ENCODE assay signal across 1 cellular context in the genomic region with DNA sequence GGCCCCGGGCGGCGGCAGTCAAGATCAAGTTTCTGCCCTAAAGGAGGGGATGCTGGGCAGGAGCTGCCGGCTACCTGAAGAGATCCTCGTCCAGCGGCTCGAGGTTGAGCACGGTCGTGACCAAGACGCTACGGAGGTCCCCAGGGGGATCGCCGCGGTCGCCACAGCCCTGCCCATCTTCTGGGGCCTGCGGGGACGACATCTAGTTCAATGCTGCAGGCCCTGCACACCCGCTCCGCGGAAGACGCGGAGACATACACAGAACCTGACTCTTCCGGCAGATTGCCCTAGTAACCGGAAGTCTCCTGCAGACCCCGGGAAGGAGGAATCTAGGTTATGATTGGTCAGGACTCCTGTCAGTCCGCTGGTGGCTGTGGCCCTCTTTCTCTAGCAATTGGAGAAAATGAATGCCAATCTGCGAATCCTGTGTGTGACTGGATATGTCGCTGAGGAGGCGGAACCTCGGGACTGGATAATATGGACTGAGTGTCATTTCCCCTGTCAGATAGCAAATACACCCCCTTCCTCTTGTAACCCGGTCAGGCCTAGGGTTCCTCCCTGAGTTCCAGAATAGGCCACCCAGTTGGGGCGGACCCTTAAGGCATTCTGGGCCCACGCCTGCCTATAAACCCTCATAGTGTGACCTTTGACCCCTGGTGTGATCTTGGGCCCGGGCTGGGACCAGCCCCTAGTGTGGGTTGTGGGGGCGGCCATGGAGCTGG.
TF ChIP-seq lines count a peak whose summit lies in the region.

A gene (minus strand): TSS at position 279 of the 722 bp plus-strand sequence. CDS start 77 bp downstream, at position 202.
A gene (plus strand): TSS at position 501 of the 722 bp plus-strand sequence. CDS start 212 bp downstream, at position 713.

TF ChIP-seq in GM12878, 131 proteins besides CTCF, POLR2A, EP300 and RAD21 (continued from another document):
- no peak for TF ChIP-seq SUPT20H (IDR thresholded peaks at IDR 0.05; ENCODE audit: borderline replicate concordance, control insufficient read depth, low read depth, low read length)
- peak; percentile 62; the same call in 1 of the 2 replicates for TF ChIP-seq TCF12 (IDR thresholded peaks at IDR 0.05; ENCODE audit: low read depth, low read length)
- no peak for TF ChIP-seq HDAC2 (IDR thresholded peaks at IDR 0.05)
- peak; percentile 97 for TF ChIP-seq FOS (IDR thresholded peaks at IDR 0.05; ENCODE audit: borderline replicate concordance, extremely low read depth, insufficient read length)
- TF ChIP-seq, protein P1, sequence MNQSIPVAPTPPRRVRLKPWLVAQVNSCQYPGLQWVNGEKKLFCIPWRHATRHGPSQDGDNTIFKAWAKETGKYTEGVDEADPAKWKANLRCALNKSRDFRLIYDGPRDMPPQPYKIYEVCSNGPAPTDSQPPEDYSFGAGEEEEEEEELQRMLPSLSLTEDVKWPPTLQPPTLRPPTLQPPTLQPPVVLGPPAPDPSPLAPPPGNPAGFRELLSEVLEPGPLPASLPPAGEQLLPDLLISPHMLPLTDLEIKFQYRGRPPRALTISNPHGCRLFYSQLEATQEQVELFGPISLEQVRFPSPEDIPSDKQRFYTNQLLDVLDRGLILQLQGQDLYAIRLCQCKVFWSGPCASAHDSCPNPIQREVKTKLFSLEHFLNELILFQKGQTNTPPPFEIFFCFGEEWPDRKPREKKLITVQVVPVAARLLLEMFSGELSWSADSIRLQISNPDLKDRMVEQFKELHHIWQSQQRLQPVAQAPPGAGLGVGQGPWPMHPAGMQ (IDR thresholded peaks at IDR 0.05; ENCODE audit: borderline replicate concordance) = no peak
- TF ChIP-seq, protein P2, sequence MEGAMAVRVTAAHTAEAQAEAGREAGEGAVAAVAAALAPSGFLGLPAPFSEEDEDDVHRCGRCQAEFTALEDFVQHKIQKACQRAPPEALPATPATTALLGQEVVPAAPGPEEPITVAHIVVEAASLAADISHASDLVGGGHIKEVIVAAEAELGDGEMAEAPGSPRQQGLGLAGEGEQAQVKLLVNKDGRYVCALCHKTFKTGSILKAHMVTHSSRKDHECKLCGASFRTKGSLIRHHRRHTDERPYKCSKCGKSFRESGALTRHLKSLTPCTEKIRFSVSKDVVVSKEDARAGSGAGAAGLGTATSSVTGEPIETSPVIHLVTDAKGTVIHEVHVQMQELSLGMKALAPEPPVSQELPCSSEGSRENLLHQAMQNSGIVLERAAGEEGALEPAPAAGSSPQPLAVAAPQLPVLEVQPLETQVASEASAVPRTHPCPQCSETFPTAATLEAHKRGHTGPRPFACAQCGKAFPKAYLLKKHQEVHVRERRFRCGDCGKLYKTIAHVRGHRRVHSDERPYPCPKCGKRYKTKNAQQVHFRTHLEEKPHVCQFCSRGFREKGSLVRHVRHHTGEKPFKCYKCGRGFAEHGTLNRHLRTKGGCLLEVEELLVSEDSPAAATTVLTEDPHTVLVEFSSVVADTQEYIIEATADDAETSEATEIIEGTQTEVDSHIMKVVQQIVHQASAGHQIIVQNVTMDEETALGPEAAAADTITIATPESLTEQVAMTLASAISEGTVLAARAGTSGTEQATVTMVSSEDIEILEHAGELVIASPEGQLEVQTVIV (IDR thresholded peaks at IDR 0.05; ENCODE audit: borderline replicate concordance, partially characterized antibody) = peak; percentile 92
- TF ChIP-seq, protein P3, sequence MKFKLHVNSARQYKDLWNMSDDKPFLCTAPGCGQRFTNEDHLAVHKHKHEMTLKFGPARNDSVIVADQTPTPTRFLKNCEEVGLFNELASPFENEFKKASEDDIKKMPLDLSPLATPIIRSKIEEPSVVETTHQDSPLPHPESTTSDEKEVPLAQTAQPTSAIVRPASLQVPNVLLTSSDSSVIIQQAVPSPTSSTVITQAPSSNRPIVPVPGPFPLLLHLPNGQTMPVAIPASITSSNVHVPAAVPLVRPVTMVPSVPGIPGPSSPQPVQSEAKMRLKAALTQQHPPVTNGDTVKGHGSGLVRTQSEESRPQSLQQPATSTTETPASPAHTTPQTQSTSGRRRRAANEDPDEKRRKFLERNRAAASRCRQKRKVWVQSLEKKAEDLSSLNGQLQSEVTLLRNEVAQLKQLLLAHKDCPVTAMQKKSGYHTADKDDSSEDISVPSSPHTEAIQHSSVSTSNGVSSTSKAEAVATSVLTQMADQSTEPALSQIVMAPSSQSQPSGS (IDR thresholded peaks at IDR 0.05; ENCODE audit: low read length) = no peak
- no peak for TF ChIP-seq ZNF24 (IDR thresholded peaks at IDR 0.05)
- TF ChIP-seq, protein P4, sequence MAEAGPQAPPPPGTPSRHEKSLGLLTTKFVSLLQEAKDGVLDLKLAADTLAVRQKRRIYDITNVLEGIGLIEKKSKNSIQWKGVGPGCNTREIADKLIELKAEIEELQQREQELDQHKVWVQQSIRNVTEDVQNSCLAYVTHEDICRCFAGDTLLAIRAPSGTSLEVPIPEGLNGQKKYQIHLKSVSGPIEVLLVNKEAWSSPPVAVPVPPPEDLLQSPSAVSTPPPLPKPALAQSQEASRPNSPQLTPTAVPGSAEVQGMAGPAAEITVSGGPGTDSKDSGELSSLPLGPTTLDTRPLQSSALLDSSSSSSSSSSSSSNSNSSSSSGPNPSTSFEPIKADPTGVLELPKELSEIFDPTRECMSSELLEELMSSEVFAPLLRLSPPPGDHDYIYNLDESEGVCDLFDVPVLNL (IDR thresholded peaks at IDR 0.05; ENCODE audit: low read depth, low read length) = peak; percentile 39; the same call in 1 of the 2 replicates
- no peak for TF ChIP-seq ZNF622 (IDR thresholded peaks at IDR 0.05)
- TF ChIP-seq NFIC (IDR thresholded peaks at IDR 0.05; ENCODE audit: low read depth, low read length) = no peak
- TF ChIP-seq, protein P5, sequence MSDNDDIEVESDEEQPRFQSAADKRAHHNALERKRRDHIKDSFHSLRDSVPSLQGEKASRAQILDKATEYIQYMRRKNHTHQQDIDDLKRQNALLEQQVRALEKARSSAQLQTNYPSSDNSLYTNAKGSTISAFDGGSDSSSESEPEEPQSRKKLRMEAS (IDR thresholded peaks at IDR 0.05; ENCODE audit: low read depth, low read length) = 0 out of 2 replicates have a peak, but pooled peaks have one; percentile 0
- no peak for TF ChIP-seq RBBP5 (conservative IDR thresholded peaks at IDR 0.05)
- peak; percentile 87; the same call in 1 of the 2 replicates for TF ChIP-seq PML (IDR thresholded peaks at IDR 0.05; ENCODE audit: low read length)
- no peak for TF ChIP-seq MEF2A (IDR thresholded peaks at IDR 0.05; ENCODE audit: insufficient read depth, low read depth, low read length)
- no peak for TF ChIP-seq MYC (IDR thresholded peaks at IDR 0.05; ENCODE audit: insufficient read depth, insufficient read length, insufficient replicate concordance, low read length, severe bottlenecking)
- TF ChIP-seq RFX5 (IDR thresholded peaks at IDR 0.05; ENCODE audit: low read depth, low read length) = no peak
- TF ChIP-seq HDAC6 (IDR thresholded peaks at IDR 0.05; ENCODE audit: unreplicated experiment) = no peak
- 0 out of 2 replicates have a peak, but pooled peaks have one; percentile 16 for TF ChIP-seq TBL1XR1 (IDR thresholded peaks at IDR 0.05; ENCODE audit: low read depth, low read length)
- TF ChIP-seq SMAD1 (IDR thresholded peaks at IDR 0.05; ENCODE audit: low read depth, partially characterized antibody) = peak; percentile 67
- no peak for TF ChIP-seq ZZZ3 (IDR thresholded peaks at IDR 0.05; ENCODE audit: control insufficient read depth, insufficient read length, low read depth)
- TF ChIP-seq, protein P6, sequence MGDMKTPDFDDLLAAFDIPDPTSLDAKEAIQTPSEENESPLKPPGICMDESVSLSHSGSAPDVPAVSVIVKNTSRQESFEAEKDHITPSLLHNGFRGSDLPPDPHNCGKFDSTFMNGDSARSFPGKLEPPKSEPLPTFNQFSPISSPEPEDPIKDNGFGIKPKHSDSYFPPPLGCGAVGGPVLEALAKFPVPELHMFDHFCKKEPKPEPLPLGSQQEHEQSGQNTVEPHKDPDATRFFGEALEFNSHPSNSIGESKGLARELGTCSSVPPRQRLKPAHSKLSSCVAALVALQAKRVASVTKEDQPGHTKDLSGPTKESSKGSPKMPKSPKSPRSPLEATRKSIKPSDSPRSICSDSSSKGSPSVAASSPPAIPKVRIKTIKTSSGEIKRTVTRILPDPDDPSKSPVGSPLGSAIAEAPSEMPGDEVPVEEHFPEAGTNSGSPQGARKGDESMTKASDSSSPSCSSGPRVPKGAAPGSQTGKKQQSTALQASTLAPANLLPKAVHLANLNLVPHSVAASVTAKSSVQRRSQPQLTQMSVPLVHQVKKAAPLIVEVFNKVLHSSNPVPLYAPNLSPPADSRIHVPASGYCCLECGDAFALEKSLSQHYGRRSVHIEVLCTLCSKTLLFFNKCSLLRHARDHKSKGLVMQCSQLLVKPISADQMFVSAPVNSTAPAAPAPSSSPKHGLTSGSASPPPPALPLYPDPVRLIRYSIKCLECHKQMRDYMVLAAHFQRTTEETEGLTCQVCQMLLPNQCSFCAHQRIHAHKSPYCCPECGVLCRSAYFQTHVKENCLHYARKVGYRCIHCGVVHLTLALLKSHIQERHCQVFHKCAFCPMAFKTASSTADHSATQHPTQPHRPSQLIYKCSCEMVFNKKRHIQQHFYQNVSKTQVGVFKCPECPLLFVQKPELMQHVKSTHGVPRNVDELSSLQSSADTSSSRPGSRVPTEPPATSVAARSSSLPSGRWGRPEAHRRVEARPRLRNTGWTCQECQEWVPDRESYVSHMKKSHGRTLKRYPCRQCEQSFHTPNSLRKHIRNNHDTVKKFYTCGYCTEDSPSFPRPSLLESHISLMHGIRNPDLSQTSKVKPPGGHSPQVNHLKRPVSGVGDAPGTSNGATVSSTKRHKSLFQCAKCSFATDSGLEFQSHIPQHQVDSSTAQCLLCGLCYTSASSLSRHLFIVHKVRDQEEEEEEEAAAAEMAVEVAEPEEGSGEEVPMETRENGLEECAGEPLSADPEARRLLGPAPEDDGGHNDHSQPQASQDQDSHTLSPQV (IDR thresholded peaks at IDR 0.05) = no peak
- TF ChIP-seq, protein P7, sequence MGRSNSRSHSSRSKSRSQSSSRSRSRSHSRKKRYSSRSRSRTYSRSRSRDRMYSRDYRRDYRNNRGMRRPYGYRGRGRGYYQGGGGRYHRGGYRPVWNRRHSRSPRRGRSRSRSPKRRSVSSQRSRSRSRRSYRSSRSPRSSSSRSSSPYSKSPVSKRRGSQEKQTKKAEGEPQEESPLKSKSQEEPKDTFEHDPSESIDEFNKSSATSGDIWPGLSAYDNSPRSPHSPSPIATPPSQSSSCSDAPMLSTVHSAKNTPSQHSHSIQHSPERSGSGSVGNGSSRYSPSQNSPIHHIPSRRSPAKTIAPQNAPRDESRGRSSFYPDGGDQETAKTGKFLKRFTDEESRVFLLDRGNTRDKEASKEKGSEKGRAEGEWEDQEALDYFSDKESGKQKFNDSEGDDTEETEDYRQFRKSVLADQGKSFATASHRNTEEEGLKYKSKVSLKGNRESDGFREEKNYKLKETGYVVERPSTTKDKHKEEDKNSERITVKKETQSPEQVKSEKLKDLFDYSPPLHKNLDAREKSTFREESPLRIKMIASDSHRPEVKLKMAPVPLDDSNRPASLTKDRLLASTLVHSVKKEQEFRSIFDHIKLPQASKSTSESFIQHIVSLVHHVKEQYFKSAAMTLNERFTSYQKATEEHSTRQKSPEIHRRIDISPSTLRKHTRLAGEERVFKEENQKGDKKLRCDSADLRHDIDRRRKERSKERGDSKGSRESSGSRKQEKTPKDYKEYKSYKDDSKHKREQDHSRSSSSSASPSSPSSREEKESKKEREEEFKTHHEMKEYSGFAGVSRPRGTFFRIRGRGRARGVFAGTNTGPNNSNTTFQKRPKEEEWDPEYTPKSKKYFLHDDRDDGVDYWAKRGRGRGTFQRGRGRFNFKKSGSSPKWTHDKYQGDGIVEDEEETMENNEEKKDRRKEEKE (IDR thresholded peaks at IDR 0.05) = no peak
- TF ChIP-seq NR2C2 (IDR thresholded peaks at IDR 0.05; ENCODE audit: borderline replicate concordance, control insufficient read depth, insufficient read length, low read depth) = peak; percentile 90
- no peak; the same call in 1 of the 2 replicates for TF ChIP-seq YY1 (IDR thresholded peaks at IDR 0.05; ENCODE audit: low read depth, low read length)
- TF ChIP-seq SUZ12 (IDR thresholded peaks at IDR 0.05; ENCODE audit: unreplicated experiment) = no peak
- TF ChIP-seq GABPA (IDR thresholded peaks at IDR 0.05; ENCODE audit: low read depth) = peak; percentile 99
- TF ChIP-seq CHD2 (IDR thresholded peaks at IDR 0.05; ENCODE audit: borderline replicate concordance, low read depth, low read length) = peak; percentile 98
- TF ChIP-seq NFYA (IDR thresholded peaks at IDR 0.05; ENCODE audit: borderline replicate concordance, low read depth, low read length) = peak; percentile 99
- peak; percentile 56; the same call in 1 of the 2 replicates for TF ChIP-seq SPI1 (IDR thresholded peaks at IDR 0.05; ENCODE audit: borderline replicate concordance, insufficient read depth, low read depth, low read length)
- peak; percentile 68 for TF ChIP-seq LARP7 (IDR thresholded peaks at IDR 0.05)
- TF ChIP-seq ZBED1 (IDR thresholded peaks at IDR 0.05; ENCODE audit: borderline replicate concordance) = 0 out of 2 replicates have a peak, but pooled peaks have one; percentile 65
- TF ChIP-seq ATF7 (IDR thresholded peaks at IDR 0.05; ENCODE audit: low read depth) = peak; percentile 65
- TF ChIP-seq FOXK2 (IDR thresholded peaks at IDR 0.05) = peak; percentile 58
- no peak for TF ChIP-seq ZNF207 (IDR thresholded peaks at IDR 0.05; ENCODE audit: borderline replicate concordance)
TF ChIP-seq in GM12878: peak in this region for 62.
